In genomic region chr6:91672201-91672600, GRCh38 we compare ENCODE assay signal across 36 cellular contexts.
"Had no signal": no experiment of that assay in that cellular context is flagged by ENCODE, and none has a peak within 500 bp of the region (broad histone marks: within the 10 kb centered on the region; RNA-seq: fewer than 3 reads in every experiment).

No MANE protein-coding gene starts in this region.

- H3K4me1 ChIP-seq: adrenal gland, body of pancreas, breast epithelium had no signal

- H3K27ac Mint-ChIP-seq: activated B cell treated with CpG ODN at 0.5 μM for 24 hours; activated CD4-positive, alpha-beta memory T cell treated with anti-CD3 and anti-CD28 coated beads for 36 hours; activated CD4-positive, alpha-beta T cell treated with anti-CD3 and anti-CD28 coated beads, Interleukin-2, amount 10 ng/mL, durations not matched to agents 24 days and 14 days; activated CD8-positive, alpha-beta T cell treated with anti-CD3 and anti-CD28 coated beads for 36 hours; activated naive CD4-positive, alpha-beta T cell treated with anti-CD3 and anti-CD28 coated beads for 36 hours; activated naive CD4-positive, alpha-beta T cell treated with anti-CD3 and anti-CD28 coated beads, Interleukin-2, amount 50 U/mL, for 72 hours; activated naive CD8-positive, alpha-beta T cell treated with anti-CD3 and anti-CD28 coated beads for 36 hours; activated T-cell treated with anti-CD3 and anti-CD28 coated beads, Interleukin-2, amount 50 U/mL, for 72 hours; activated T-helper 1 cell treated with anti-CD3 and anti-CD28 coated beads, Interleukin-12 subunit alpha, Interleukin-12 subunit beta, Interleukin-2, Interleukin-4 antibody, amounts not matched to agents 30 ng/mL and 10 ng/mL and 1 ng/mL, durations not matched to agents 14 hours and 24 hours and 36 hours; activated T-helper 17 cell treated with anti-CD3 and anti-CD28 coated beads, Interleukin-2, amount 50 U/mL, for 72 hours; T-helper 1 cell treated with Interleukin-12 subunit alpha and Interleukin-12 subunit beta and Interleukin-4 antibody, amounts not matched to agents 30 μg/mL and 1 μg/mL, for 36 hours; T-helper 2 cell treated with Interferon-gamma antibody and Interleukin-4, amounts not matched to agents 5 μg/mL and 100 μg/mL, for 36 hours had no signal

- H3K9me3 ChIP-seq: adrenal gland, body of pancreas, breast epithelium had no signal

- H3K4me3 Mint-ChIP-seq: activated B cell treated with CpG ODN at 0.5 μM for 24 hours; activated CD4-positive, alpha-beta memory T cell treated with anti-CD3 and anti-CD28 coated beads for 36 hours; activated CD4-positive, alpha-beta T cell treated with anti-CD3 and anti-CD28 coated beads, Interleukin-2, amount 10 ng/mL, durations not matched to agents 24 days and 14 days; activated CD8-positive, alpha-beta T cell treated with anti-CD3 and anti-CD28 coated beads for 36 hours; activated naive CD4-positive, alpha-beta T cell treated with anti-CD3 and anti-CD28 coated beads for 36 hours; activated naive CD8-positive, alpha-beta T cell treated with anti-CD3 and anti-CD28 coated beads for 36 hours; activated T-cell treated with anti-CD3 and anti-CD28 coated beads, Interleukin-2, amount 50 U/mL, for 4 hours; activated T-cell treated with anti-CD3 and anti-CD28 coated beads, Interleukin-2, amount 50 U/mL, for 72 hours; activated T-helper 1 cell treated with anti-CD3 and anti-CD28 coated beads, Interleukin-12 subunit alpha, Interleukin-12 subunit beta, Interleukin-2, Interleukin-4 antibody, amounts not matched to agents 30 ng/mL and 10 ng/mL and 1 ng/mL, durations not matched to agents 14 hours and 24 hours and 36 hours; activated T-helper 17 cell treated with anti-CD3 and anti-CD28 coated beads, Interleukin-2, amount 50 U/mL, for 72 hours; T-helper 1 cell treated with Interleukin-12 subunit alpha and Interleukin-12 subunit beta and Interleukin-4 antibody, amounts not matched to agents 30 μg/mL and 1 μg/mL, for 36 hours; T-helper 2 cell treated with Interferon-gamma antibody and Interleukin-4, amounts not matched to agents 5 μg/mL and 100 μg/mL, for 36 hours had no signal

- H3K4me1 Mint-ChIP-seq: activated B cell treated with CpG ODN at 0.5 μM for 24 hours; activated CD4-positive, alpha-beta T cell treated with anti-CD3 and anti-CD28 coated beads, Interleukin-2, amount 10 ng/mL, durations not matched to agents 24 days and 14 days; activated naive CD8-positive, alpha-beta T cell treated with anti-CD3 and anti-CD28 coated beads for 36 hours; activated T-helper 17 cell treated with anti-CD3 and anti-CD28 coated beads, Interleukin-2, amount 50 U/mL, for 72 hours had no signal

- H3K36me3 ChIP-seq: adrenal gland, brain microvascular endothelial cell, breast epithelium had no signal

- DNase-seq: activated B cell treated with CpG ODN at 0.5 μM for 24 hours; activated CD4-positive, alpha-beta memory T cell treated with anti-CD3 and anti-CD28 coated beads for 36 hours; activated CD4-positive, alpha-beta T cell treated with anti-CD3 and anti-CD28 coated beads for 4 hours; activated CD4-positive, alpha-beta T cell treated with anti-CD3 and anti-CD28 coated beads, Interleukin-2, amount 10 ng/mL, durations not matched to agents 24 days and 14 days; activated CD4-positive, alpha-beta T cell treated with anti-CD3 and anti-CD28 coated beads, Interleukin-2, amount 50 U/mL, for 1 hour; activated CD4-positive, alpha-beta T cell treated with anti-CD3 and anti-CD28 coated beads, Interleukin-2, amount 50 U/mL, for 4 hours; activated CD4-positive, CD25-positive, alpha-beta regulatory T cell treated with anti-CD3 and anti-CD28 coated beads, Interleukin-2, amount 50 U/mL, for 72 hours; activated CD8-positive, alpha-beta memory T cell treated with anti-CD3 and anti-CD28 coated beads, Interleukin-2, amount 50 U/mL, for 4 hours; activated CD8-positive, alpha-beta T cell treated with anti-CD3 and anti-CD28 coated beads for 36 hours; activated effector memory CD4-positive, alpha-beta T cell treated with anti-CD3 and anti-CD28 coated beads, Interleukin-2, amount 50 U/mL, for 16 hours; activated gamma-delta T cell treated with Interleukin-2 at 50 U/mL for 16 hours; activated naive CD4-positive, alpha-beta T cell; activated naive CD4-positive, alpha-beta T cell treated with anti-CD3 and anti-CD28 coated beads for 36 hours; activated naive CD4-positive, alpha-beta T cell treated with anti-CD3 and anti-CD28 coated beads, Interleukin-2, amount 50 U/mL, for 16 hours; activated naive CD8-positive, alpha-beta T cell treated with anti-CD3 and anti-CD28 coated beads for 36 hours; activated T-cell treated with anti-CD3 and anti-CD28 coated beads for 4 hours; activated T-cell treated with anti-CD3 and anti-CD28 coated beads, Interleukin-2, amount 50 U/mL, for 1 hour; activated T-cell treated with anti-CD3 and anti-CD28 coated beads, Interleukin-2, amount 50 U/mL, for 4 hours; activated T-cell treated with anti-CD3 and anti-CD28 coated beads, Interleukin-2, amount 50 U/mL, for 72 hours; adrenal gland; amniotic stem cell; aorta; body of pancreas; brain microvascular endothelial cell; central memory CD4-positive, alpha-beta T cell; T-helper 1 cell; T-helper 2 cell; T-helper 9 cell had no signal

- H3K27ac ChIP-seq: adrenal gland, body of pancreas, brain microvascular endothelial cell, breast epithelium, VCaP had no signal

- H3K36me3 Mint-ChIP-seq: activated CD4-positive, alpha-beta memory T cell treated with anti-CD3 and anti-CD28 coated beads for 36 hours; activated naive CD4-positive, alpha-beta T cell treated with anti-CD3 and anti-CD28 coated beads, Interleukin-2, amount 50 U/mL, for 72 hours; activated naive CD8-positive, alpha-beta T cell treated with anti-CD3 and anti-CD28 coated beads for 36 hours had no signal

- H3K27me3 Mint-ChIP-seq: activated B cell treated with CpG ODN at 0.5 μM for 24 hours; activated CD4-positive, alpha-beta memory T cell treated with anti-CD3 and anti-CD28 coated beads for 36 hours; activated CD4-positive, alpha-beta T cell treated with anti-CD3 and anti-CD28 coated beads, Interleukin-2, amount 10 ng/mL, durations not matched to agents 24 days and 14 days; activated CD8-positive, alpha-beta T cell treated with anti-CD3 and anti-CD28 coated beads for 36 hours; activated naive CD8-positive, alpha-beta T cell treated with anti-CD3 and anti-CD28 coated beads for 36 hours; activated T-helper 17 cell treated with anti-CD3 and anti-CD28 coated beads, Interleukin-2, amount 50 U/mL, for 72 hours had no signal

- H3K9me3 Mint-ChIP-seq: activated CD4-positive, alpha-beta memory T cell treated with anti-CD3 and anti-CD28 coated beads for 36 hours; activated CD4-positive, alpha-beta T cell treated with anti-CD3 and anti-CD28 coated beads, Interleukin-2, amount 10 ng/mL, durations not matched to agents 24 days and 14 days; activated CD8-positive, alpha-beta T cell treated with anti-CD3 and anti-CD28 coated beads for 36 hours; activated naive CD4-positive, alpha-beta T cell treated with anti-CD3 and anti-CD28 coated beads, Interleukin-2, amount 50 U/mL, for 72 hours; activated naive CD8-positive, alpha-beta T cell treated with anti-CD3 and anti-CD28 coated beads for 36 hours; activated T-cell treated with anti-CD3 and anti-CD28 coated beads, Interleukin-2, amount 50 U/mL, for 4 hours; activated T-helper 1 cell treated with anti-CD3 and anti-CD28 coated beads, Interleukin-12 subunit alpha, Interleukin-12 subunit beta, Interleukin-2, Interleukin-4 antibody, amounts not matched to agents 30 ng/mL and 10 ng/mL and 1 ng/mL, durations not matched to agents 14 hours and 24 hours and 36 hours; T-helper 1 cell treated with Interleukin-12 subunit alpha and Interleukin-12 subunit beta and Interleukin-4 antibody, amounts not matched to agents 30 μg/mL and 1 μg/mL, for 36 hours; T-helper 2 cell treated with Interferon-gamma antibody and Interleukin-4, amounts not matched to agents 5 μg/mL and 100 μg/mL, for 36 hours had no signal

- H3K27me3 ChIP-seq: adrenal gland, body of pancreas, brain microvascular endothelial cell, breast epithelium had no signal

- H3K4me3 ChIP-seq: adrenal gland, body of pancreas, breast epithelium had no signal

- ATAC-seq: activated CD8-positive, alpha-beta T cell treated with anti-CD3 and anti-CD28 coated beads for 36 hours; activated naive CD4-positive, alpha-beta T cell treated with anti-CD3 and anti-CD28 coated beads, Interleukin-2, amount 50 U/mL, for 72 hours; activated T-cell treated with anti-CD3 and anti-CD28 coated beads, Interleukin-2, amount 50 U/mL, for 4 hours; activated T-cell treated with anti-CD3 and anti-CD28 coated beads, Interleukin-2, amount 50 U/mL, for 72 hours; activated T-helper 17 cell treated with anti-CD3 and anti-CD28 coated beads, Interleukin-2, amount 50 U/mL, for 72 hours; body of pancreas had no signal

- FAIRE-seq: TTC549 had no signal
